Comparison of ENCODE assay signal across 1 cellular context in the genomic region with DNA sequence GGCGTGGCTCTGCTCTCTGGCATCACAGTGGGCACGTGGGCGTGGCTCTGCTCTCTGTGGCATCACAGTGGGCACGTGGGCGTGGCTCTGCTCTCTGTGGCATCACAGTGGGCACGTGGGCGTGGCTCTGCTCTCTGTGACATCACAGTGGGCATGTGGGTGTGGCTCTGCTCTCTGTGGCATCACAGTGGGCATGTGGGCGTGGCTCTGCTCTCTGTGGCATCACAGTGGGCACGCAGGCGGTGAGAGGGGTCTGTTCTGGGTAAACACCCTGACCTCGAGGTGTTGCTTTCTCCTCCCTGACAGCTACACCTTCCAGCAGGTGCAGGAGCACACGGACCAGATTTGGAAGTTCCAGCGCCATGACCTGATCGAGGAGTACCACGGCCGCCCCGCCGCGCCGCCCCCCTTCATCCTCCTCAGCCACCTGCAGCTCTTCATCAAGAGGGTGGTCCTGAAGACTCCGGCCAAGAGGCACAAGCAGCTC. TPM values are rescaled to one million over a fixed set of nuclear protein-coding genes. Genes with fewer than 3 reads are reported as not detected.
"Had no signal": no experiment of that assay in that cellular context is flagged by ENCODE, and none has a peak within 500 bp of the region (broad histone marks: within the 10 kb centered on the region; RNA-seq: fewer than 3 reads in every experiment).

No MANE protein-coding gene starts in this region.

RNA-seq across cellular contexts. Expression of gene LRRC3, which starts 37.6 kb away (rescaled TPM):
- total RNA-seq: M059J had no signal
